Comparison of ENCODE assay signal across 8 cellular contexts in the genomic region with DNA sequence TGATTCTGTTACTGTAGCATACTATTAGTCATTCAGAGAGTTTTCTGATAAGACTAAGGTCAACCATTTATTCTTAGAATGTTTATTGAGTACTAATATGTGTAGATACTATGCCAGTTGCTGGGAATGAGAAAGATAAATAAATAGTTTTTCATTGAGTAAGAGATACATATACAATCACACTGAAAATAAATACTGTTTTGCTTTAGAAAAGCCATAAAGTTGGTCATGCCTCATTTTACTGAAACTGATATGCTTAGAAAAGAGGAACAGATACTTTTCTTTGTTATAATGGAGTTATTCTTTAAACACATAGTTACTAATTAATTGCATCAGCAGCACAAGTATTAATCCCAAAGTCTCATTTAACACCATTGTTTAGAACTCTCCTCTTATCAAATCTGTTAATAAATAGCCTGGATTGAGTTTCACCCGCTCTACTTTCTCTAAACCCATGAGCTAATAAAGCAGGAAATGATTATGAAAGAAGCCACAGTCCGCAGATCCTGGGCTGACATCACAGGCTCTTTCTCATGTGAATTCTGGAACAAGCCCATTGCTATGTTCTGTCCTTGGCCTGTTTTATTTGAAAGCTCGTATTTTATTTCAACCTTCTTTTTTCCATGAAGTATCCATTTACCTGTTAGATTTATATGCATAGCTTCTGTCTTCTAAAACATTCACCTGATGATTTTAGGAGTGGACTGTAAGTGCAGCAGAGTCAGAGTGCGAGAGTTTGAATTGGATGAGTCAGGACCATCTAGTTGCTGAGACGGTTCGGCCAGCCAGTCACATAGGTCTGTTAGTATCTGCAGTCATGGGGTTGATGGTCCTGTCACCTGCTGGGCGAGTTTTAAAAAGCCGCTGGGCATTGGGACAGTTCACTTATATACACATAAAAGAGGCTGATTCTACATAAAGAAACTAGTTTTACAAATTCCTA. TPM values are rescaled to one million over a fixed set of nuclear protein-coding genes. Genes with fewer than 3 reads are reported as not detected.
DNase-seq lines count a peak whose midpoint lies in the region; ATAC-seq and TF ChIP-seq lines count a peak whose summit lies in the region.

No MANE protein-coding gene starts in this region.

- peak; percentile 7 for DNase-seq in NCI-H2171 treated with DMSO at 0.1 percent for 48 hours (lab: John Stamatoyannopoulos, UW)
- no peak for DNase-seq in NCI-H2171 (lab: John Stamatoyannopoulos, UW)
- peak; percentile 71 for DNase-seq in GM23338 (ENCODE audit: low spot score)
- peak; percentile 80 for DNase-seq in KG1 (lab: John Stamatoyannopoulos, UW)
- peak; percentile 50 for DNase-seq in activated CD4-positive, alpha-beta T cell treated with anti-CD3 and anti-CD28 coated beads for 48 hours
- DNase-seq in globus pallidus (ENCODE audit: low spot score) = peak; percentile 87
- DNase-seq in prostate gland (ENCODE audit: low spot score) = peak; percentile 55
- DNase-seq in breast epithelium (ENCODE audit: low spot score in 2 of 2) = no peak

- H3K4me1 ChIP-seq in GM23338 (ENCODE audit: insufficient read depth) (peaks cover 7% of the 10 kb centered on the region), prostate gland (replicated peaks) (no peaks in the 10 kb centered on the region), breast epithelium (no peaks in the 10 kb centered on the region)

- H3K4me3 ChIP-seq in GM23338 (no peak overlapping the region), prostate gland (no peak overlapping the region), breast epithelium (no peak overlapping the region)

- no peak overlapping the region for H3K4me2 ChIP-seq in GM23338

- peaks cover 16% of the 10 kb centered on the region; the same call in 2 of the 3 replicates for H3K9me3 Mint-ChIP-seq in GM23338

- no peaks in the 10 kb centered on the region for H3K36me3 ChIP-seq in GM23338 (ENCODE audit: insufficient read depth)
- H3K36me3 ChIP-seq in prostate gland = no peaks in the 10 kb centered on the region
- no peaks in the 10 kb centered on the region for H3K36me3 ChIP-seq in breast epithelium

- H3K27me3 ChIP-seq in GM23338 (ENCODE audit: insufficient read depth) = no peaks in the 10 kb centered on the region
- H3K27me3 ChIP-seq in prostate gland (replicated peaks; ENCODE audit: insufficient read depth) = no peaks in the 10 kb centered on the region
- H3K27me3 ChIP-seq in breast epithelium = no peaks in the 10 kb centered on the region

- H3K27ac ChIP-seq in GM23338 (ENCODE audit: low read depth) (no peak overlapping the region), prostate gland (no peak overlapping the region), breast epithelium (no peak overlapping the region)

- TF ChIP-seq POLR2A in prostate gland (IDR thresholded peaks at IDR 0.05) (no peak), breast epithelium (IDR thresholded peaks at IDR 0.05) (no peak)

- no peaks in the 10 kb centered on the region for H3K9me2 ChIP-seq in GM23338 (ENCODE audit: insufficient read depth)

- no peaks in the 10 kb centered on the region for H3F3A ChIP-seq in GM23338 (replicated peaks; ENCODE audit: low read depth)

- TF ChIP-seq CTCF in GM23338 (conservative IDR thresholded peaks at IDR 0.05; ENCODE audit: low read depth in 2 of 2) = peak; percentile 62 to 72
- TF ChIP-seq CTCF in prostate gland (IDR thresholded peaks at IDR 0.05) = peak in 2 of 4 experiments; percentile 41 to 52
- TF ChIP-seq CTCF in breast epithelium (IDR thresholded peaks at IDR 0.05) = no peak

- H3K36me3 Mint-ChIP-seq in GM23338 (ENCODE audit: low read depth) = peaks cover 7% of the 10 kb centered on the region; the same call in 2 of the 3 replicates

- H3K4me3 Mint-ChIP-seq in GM23338 = no peak overlapping the region

- no peaks in the 10 kb centered on the region for H3K79me2 ChIP-seq in GM23338 (replicated peaks; ENCODE audit: insufficient read depth)

- H4K20me1 ChIP-seq in GM23338 (replicated peaks; ENCODE audit: insufficient read depth) = no peaks in the 10 kb centered on the region

- H3K27ac Mint-ChIP-seq in GM23338 = no peak overlapping the region

- H3K4me1 Mint-ChIP-seq in GM23338 = peaks cover 19% of the 10 kb centered on the region

- intact Hi-C loops in prostate gland (cut with DNase I) (no loop called here), breast epithelium (cut with DNase I; ENCODE audit: low total_unique reads) (no loop called here)

- H3K27me3 Mint-ChIP-seq in GM23338 (ENCODE audit: insufficient read depth, low read depth, poor library complexity) = no peaks in the 10 kb centered on the region

- no peak overlapping the region for H2AFZ ChIP-seq in GM23338

- 21% methylated on average over 8 of the region's 8 CpGs for WGBS in prostate gland

- H3K9me3 ChIP-seq in prostate gland (no peaks in the 10 kb centered on the region), breast epithelium (no peaks in the 10 kb centered on the region)

- ATAC-seq in GM23338 = peak; percentile 88

TF ChIP-seq in GM23338, 12 proteins besides CTCF, POLR2A, EP300 and RAD21:
- no peak for TF ChIP-seq JUNB (IDR thresholded peaks at IDR 0.05; ENCODE audit: unreplicated experiment)
- TF ChIP-seq ZNF331 (CRISPR knock-in tag; IDR thresholded peaks at IDR 0.05; ENCODE audit: low read depth) = no peak
- TF ChIP-seq EZH2phosphoT487 (IDR thresholded peaks at IDR 0.05; ENCODE audit: unreplicated experiment) = no peak
- TF ChIP-seq STAT1 (IDR thresholded peaks at IDR 0.05; ENCODE audit: unreplicated experiment) = no peak
TF ChIP-seq in GM23338: peak in this region for 0.

RNA-seq across cellular contexts. Expression of gene PIWIL4, which starts 35.5 kb away (rescaled TPM):
- 0.23 and 0.66 TPM in 2 replicates for total RNA-seq in GM23338 (2014; rRNA removed; shearing (Covaris generic))
- 0.23 and 0.33 TPM in 2 replicates for polyA plus RNA-seq in GM23338 (2016; fragmentation: Nextera tagmentation; extraction: Ambion mirVana)
- total RNA-seq in prostate gland (10 to 100 TPM in 1 of 2 donors, under 1 TPM in 1; 0.82 to 17.2 TPM), breast epithelium (1 to 10 TPM; 4.8 to 6.7 (median 5.6) TPM)

RNA-seq across cellular contexts. Expression of gene FUT4, which starts 59.0 kb away (rescaled TPM):
- 6.5 and 7.4 TPM in 2 replicates for total RNA-seq in GM23338 (2014; rRNA removed; shearing (Covaris generic))
- 2.3 and 2.4 TPM in 2 replicates for polyA plus RNA-seq in GM23338 (2016; fragmentation: Nextera tagmentation; extraction: Ambion mirVana)
- 1 to 10 TPM; 5.2 to 6.5 TPM for total RNA-seq in prostate gland
- 1 to 10 TPM; 3.9 to 9.4 (median 5.3) TPM for total RNA-seq in breast epithelium

Comparison
In these comparisons a context has a peak if more than half of its experiments do, and no peak if none do; other contexts are left out.
1. DNase-seq: peak in NCI-H2171 treated with DMSO at 0.1 percent for 48 hours (single experiment), GM23338 (single experiment), KG1 (single experiment), activated CD4-positive, alpha-beta T cell treated with anti-CD3 and anti-CD28 coated beads for 48 hours (single experiment), globus pallidus (single experiment) and prostate gland (single experiment); none in NCI-H2171 (single experiment) and breast epithelium (0 of 2).
2. CTCF ChIP-seq: peak in GM23338 (2 of 2); none in breast epithelium (0 of 3).